ENCODE assay signal across 16 cellular contexts in genomic region chr5:59596586-59597348, GRCh38.
A peak's percentile ranks its signal among the peaks of the same experiment; 100 is the strongest.
DNase-seq lines count a peak whose midpoint lies in the region; ATAC-seq, FAIRE-seq and TF ChIP-seq lines count a peak whose summit lies in the region.
"Had no signal": no experiment of that assay in that cellular context is flagged by ENCODE, and none has a peak within 500 bp of the region (broad histone marks: within the 10 kb centered on the region; RNA-seq: fewer than 3 reads in every experiment).

No MANE protein-coding gene starts in this region.

- no peak for TF ChIP-seq POLR2A in GM12878 (IDR thresholded peaks at IDR 0.05; ENCODE audit: low read depth, low read length)

- RAD21 ChIA-PET in GM12878 (lab: Charles Lee; ENCODE audit: unreplicated experiment), result no interaction called here

- no peak for TF ChIP-seq CTCF in Calu3 (IDR thresholded peaks at IDR 0.05; ENCODE audit: unreplicated experiment)
- no peak for TF ChIP-seq CTCF in GM12878 (IDR thresholded peaks at IDR 0.05 in 2 of 3, conservative IDR thresholded peaks at IDR 0.05 in 1 of 3; ENCODE audit: control insufficient read depth in 2 of 3, extremely low read depth in 1 of 3, insufficient read depth in 1 of 3, low read depth in 3 of 3, low read length in 3 of 3)

- H3K36me3 Mint-ChIP-seq in Calu3 (ENCODE audit: insufficient read depth, unreplicated experiment), result peaks cover 5% of the 10 kb centered on the region
- H3K36me3 Mint-ChIP-seq: activated naive CD4-positive, alpha-beta T cell treated with anti-CD3 and anti-CD28 coated beads, Interleukin-2, amount 50 U/mL, for 72 hours; CD4-positive, CD25-positive, alpha-beta regulatory T cell; immature natural killer cell had no signal

- H3K27me3 ChIP-seq in GM12878 (replicated peaks in 1 of 2; ENCODE audit: control insufficient read depth in 2 of 2, insufficient read depth in 2 of 2, low read length in 1 of 2), result no peaks in the 10 kb centered on the region

- no peak overlapping the region for H3K4me2 ChIP-seq in GM12878 (ENCODE audit: control insufficient read depth, insufficient read depth)

- no peaks in the 10 kb centered on the region for H3K79me2 ChIP-seq in GM12878 (ENCODE audit: control insufficient read depth, insufficient read depth, low read length)

- H2AFZ ChIP-seq in GM12878 (ENCODE audit: control insufficient read depth, low read depth, low read length), result no peak overlapping the region

- no peak for FAIRE-seq in GM12878 (lab: Jason Lieb, UNC)
- FAIRE-seq: GM19239 had no signal

- SMC1A ChIA-PET in GM12878 (lab: Charles Lee; ENCODE audit: uncharacterized antibody, unreplicated experiment), result interaction anchor here (0.6 to 1.2 kb wide), 3 partner anchors 32 to 96 kb away, joined by 3 to 5 read pairs (median 4); no protein-coding TSS in a partner anchor

- no TSS peak for BruUV-seq in Calu3 (replicated peaks; lab: Mats Ljungman, UMichigan)
- BruUV-seq in GM12878 (replicated peaks; lab: Mats Ljungman, UMichigan), result no TSS peak

- H3K4me1 ChIP-seq in GM12878 (ENCODE audit: control insufficient read depth, insufficient read depth, low read length), result no peaks in the 10 kb centered on the region

- WGBS in GM12878 (ENCODE audit: insufficient coverage, insufficient replicate concordance, low lambda C conversion rate, missing lambda C conversion rate), result 68% methylated on average over 2 of the region's 2 CpGs

- POLR2A ChIA-PET in GM12878 (lab: Charles Lee), result no interaction called here

- ATAC-seq in GM12878 (0 out of 3 replicates have a peak, but pooled peaks have one; percentile 19), GM21515 (IDR thresholded peaks at IDR 0.05; ENCODE audit: unreplicated experiment) (no peak), HG02763 (IDR thresholded peaks at IDR 0.05; ENCODE audit: unreplicated experiment) (no peak), GM21723 (IDR thresholded peaks at IDR 0.05; ENCODE audit: unreplicated experiment) (no peak)
- ATAC-seq: activated naive CD4-positive, alpha-beta T cell treated with anti-CD3 and anti-CD28 coated beads, Interleukin-2, amount 50 U/mL, for 72 hours; stimulated activated naive CD8-positive, alpha-beta T cell treated with anti-CD3 and anti-CD28 coated beads, Interleukin-15, Interleukin-2, amounts not matched to agents 100 U/mL and 50 U/mL, for 24 hours had no signal

- H3K27ac ChIP-seq in GM12878 (ENCODE audit: control insufficient read depth, insufficient read depth), result no peak overlapping the region

- H3K4me3 Mint-ChIP-seq in Calu3 (ENCODE audit: low read depth, unreplicated experiment), result no peak overlapping the region
- H3K4me3 Mint-ChIP-seq: CD4-positive, CD25-positive, alpha-beta regulatory T cell; IgD-negative memory B cell; immature natural killer cell; neural crest cell had no signal

- peaks cover 3% of the 10 kb centered on the region for H3K9me3 Mint-ChIP-seq in Calu3 (ENCODE audit: low read depth, unreplicated experiment)
- H3K9me3 Mint-ChIP-seq: immature natural killer cell had no signal

- no peak overlapping the region for H3K9ac ChIP-seq in GM12878 (ENCODE audit: control insufficient read depth, insufficient read depth, low read length)

- no peaks in the 10 kb centered on the region for H3K36me3 ChIP-seq in GM12878 (ENCODE audit: control insufficient read depth in 2 of 2, insufficient read depth in 2 of 2, low read length in 1 of 2)

- TF ChIP-seq RAD21 in GM12878 (IDR thresholded peaks at IDR 0.05; ENCODE audit: insufficient read depth, low read depth, low read length), result no peak

- CTCF ChIA-PET in Calu3 (lab: Charles Lee) (interaction anchor here (0.7 to 0.9 kb wide), 4 partner anchors 12 to 64 kb away, joined by 3 to 7 read pairs (median 3); no protein-coding TSS in a partner anchor), GM12878 (lab: Yijun Ruan, JAX) (no interaction called here)

- TF ChIP-seq EP300 in GM12878 (IDR thresholded peaks at IDR 0.05; ENCODE audit: borderline replicate concordance in 1 of 2, control insufficient read depth in 1 of 2, low read depth in 2 of 2, low read length in 2 of 2), result no peak

- H3K4me1 Mint-ChIP-seq in Calu3 (ENCODE audit: low read depth, unreplicated experiment), result peaks cover 50% of the 10 kb centered on the region

- no peaks in the 10 kb centered on the region for H3K9me3 ChIP-seq in GM12878 (replicated peaks; ENCODE audit: control insufficient read depth, insufficient read depth, low read length)

- intact Hi-C loops in Calu3 (cut with micrococcal nuclease; ENCODE audit: unreplicated experiment), result loop anchor here (10.0 kb wide), 1 partner anchor 158 kb away; no protein-coding TSS in a partner anchor
- intact Hi-C loops in GM12878 (cut with micrococcal nuclease; ENCODE audit: unreplicated experiment), result no loop called here

- in situ Hi-C loops in GM12878 (cut with MboI), result no loop called here

- peak overlapping the region; percentile 21 for H3K27ac Mint-ChIP-seq in Calu3 (ENCODE audit: unreplicated experiment)
- H3K27ac Mint-ChIP-seq: activated naive CD4-positive, alpha-beta T cell treated with anti-CD3 and anti-CD28 coated beads, Interleukin-2, amount 50 U/mL, for 72 hours; CD4-positive, CD25-positive, alpha-beta regulatory T cell; immature natural killer cell had no signal

- H3K27me3 Mint-ChIP-seq in Calu3 (ENCODE audit: unreplicated experiment), result no peaks in the 10 kb centered on the region
- H3K27me3 Mint-ChIP-seq: IgD-negative memory B cell had no signal

- DNase-seq in Calu3, result no peak
- DNase-seq in NCI-H226, result peak; percentile 46
- DNase-seq in GM12878 (ENCODE audit: low read depth, low spot score), result no peak
- peak; percentile 19 to 69 for DNase-seq in lung microvascular endothelial cell (ENCODE audit: low read depth in 2 of 2)
- DNase-seq in mucosa of gallbladder (ENCODE audit: low spot score), result no peak
- DNase-seq: CD4-positive, CD25-positive, alpha-beta regulatory T cell; effector memory CD4-positive, alpha-beta T cell; immature natural killer cell; stimulated activated naive CD8-positive, alpha-beta T cell treated with anti-CD3 and anti-CD28 coated beads, Interleukin-15, Interleukin-2, amounts not matched to agents 100 U/mL and 50 U/mL, for 24 hours had no signal

- H4K20me1 ChIP-seq in GM12878 (ENCODE audit: control insufficient read depth, insufficient read depth), result no peaks in the 10 kb centered on the region

- H3K4me3 ChIP-seq in GM12878, result no peak overlapping the region

TF ChIP-seq in GM12878, 131 proteins besides CTCF, POLR2A, EP300 and RAD21:
- 0 out of 2 replicates have a peak, but pooled peaks have one; percentile 31 for TF ChIP-seq BACH1 (IDR thresholded peaks at IDR 0.05; ENCODE audit: borderline replicate concordance)
- TF ChIP-seq MYC (IDR thresholded peaks at IDR 0.05; ENCODE audit: insufficient read depth, insufficient read length, insufficient replicate concordance, low read length, severe bottlenecking), result no peak
TF ChIP-seq in GM12878: peak in this region for 1.

Comparison
In these comparisons a context has a peak if more than half of its experiments do, and no peak if none do; other contexts are left out.
1. DNase-seq: peak in NCI-H226 (single experiment) and lung microvascular endothelial cell (2 of 2); none in Calu3 (single experiment), GM12878 (single experiment) and mucosa of gallbladder (single experiment).